9 cellular contexts compared by ENCODE assay signal in genomic region chr17:41773190-41773588, GRCh38. TPM values are rescaled to one million over a fixed set of nuclear protein-coding genes. Genes with fewer than 3 reads are reported as not detected.
DNase-seq lines count a peak whose midpoint lies in the region; ATAC-seq lines count a peak whose summit lies in the region.
"Had no signal": no experiment of that assay in that cellular context is flagged by ENCODE, and none has a peak within 500 bp of the region (broad histone marks: within the 10 kb centered on the region; RNA-seq: fewer than 3 reads in every experiment).

No MANE protein-coding gene starts in this region.

- H3K27me3 ChIP-seq in muscle layer of duodenum (ENCODE audit: low read depth, low read length): no peaks in the 10 kb centered on the region

- peaks cover 12 to 44% of the 10 kb centered on the region in 2 donors for H3K4me1 ChIP-seq in muscle layer of duodenum (ENCODE audit: control insufficient read depth in 1 of 2, insufficient read depth in 2 of 2, low read length in 2 of 2)

- peak overlapping the region; percentile 100 for H3K27ac ChIP-seq in epithelial cell of prostate
- H3K27ac ChIP-seq in muscle layer of duodenum (ENCODE audit: low read length): peak overlapping the region; percentile 85

- DNase-seq in Caki2 (ENCODE audit: low read depth): peak; percentile 86
- DNase-seq in NCI-H510A (lab: John Stamatoyannopoulos, UW): peak; percentile 65
- peak; percentile 95 for DNase-seq in epithelial cell of prostate (ENCODE audit: low read depth, low spot score)
- DNase-seq in NCI-H187 treated with DMSO at 0.1 percent for 48 hours (lab: John Stamatoyannopoulos, UW): no peak
- no peak for DNase-seq in NCI-H2029 treated with DMSO at 0.1 percent for 48 hours (lab: John Stamatoyannopoulos, UW)
- DNase-seq in activated CD4-positive, alpha-beta T cell treated with anti-CD3 and anti-CD28 coated beads for 48 hours: no peak

- peaks cover 19 to 25% of the 10 kb centered on the region in 2 donors for H3K36me3 ChIP-seq in muscle layer of duodenum (ENCODE audit: control insufficient read depth in 1 of 2, insufficient read depth in 2 of 2, low read length in 2 of 2)

- H3K4me3 ChIP-seq in muscle layer of duodenum (ENCODE audit: low read depth in 1 of 2, low read length in 2 of 2): no peak overlapping the region
- H3K4me3 ChIP-seq: GM12878 had no signal

- in situ Hi-C loops in Caki2 (cut with HindIII; ENCODE audit: low pct_unique_long_range_greater_than_20kb, low sequenced_read_pairs): no loop called here

- H3K9me3 ChIP-seq in muscle layer of duodenum (ENCODE audit: control insufficient read depth in 1 of 2, low read length in 2 of 2): no peaks in the 10 kb centered on the region

- ATAC-seq in HG03280 (IDR thresholded peaks at IDR 0.05; ENCODE audit: unreplicated experiment): no peak
- ATAC-seq: GM12878 had no signal

RNA-seq across cellular contexts. Expression of gene JUP, which starts 13.3 kb away (rescaled TPM):
- 56.9 and 111 TPM in 2 replicates for total RNA-seq in Caki2 (2014; rRNA removed; shearing (Covaris generic); ENCODE audit: low replicate concordance)

RNA-seq across cellular contexts. Expression of gene P3H4, which starts 38.6 kb away (rescaled TPM):
- 148 and 200 TPM in 2 replicates for total RNA-seq in Caki2 (2014; rRNA removed; shearing (Covaris generic); ENCODE audit: low replicate concordance)

RNA-seq across cellular contexts. Expression of gene HAP1, which starts 38.7 kb away (rescaled TPM):
- not detected in 2 replicates for total RNA-seq in Caki2 (2014; rRNA removed; shearing (Covaris generic); ENCODE audit: low replicate concordance)
- total RNA-seq: GM12878 had no signal

RNA-seq across cellular contexts. Expression of gene FKBP10, which starts 39.6 kb away (rescaled TPM):
- total RNA-seq in Caki2 (2014; rRNA removed; shearing (Covaris generic); ENCODE audit: low replicate concordance): 315 and 351 TPM in 2 replicates

Comparison
In these comparisons a context has a peak if more than half of its experiments do, and no peak if none do; other contexts are left out.
1. DNase-seq: peak in Caki2 (single experiment), NCI-H510A (single experiment) and epithelial cell of prostate (single experiment); none in NCI-H187 treated with DMSO at 0.1 percent for 48 hours (single experiment), NCI-H2029 treated with DMSO at 0.1 percent for 48 hours (single experiment) and activated CD4-positive, alpha-beta T cell treated with anti-CD3 and anti-CD28 coated beads for 48 hours (single experiment).